In genomic region chr13:29319451-29319850, GRCh38 we compare ENCODE assay signal across 19 cellular contexts.
"Had no signal": no experiment of that assay in that cellular context is flagged by ENCODE, and none has a peak within 500 bp of the region (broad histone marks: within the 10 kb centered on the region; RNA-seq: fewer than 3 reads in every experiment).

No MANE protein-coding gene starts in this region.

- H3K4me3 ChIP-seq: adrenal gland, mucosa of descending colon, suprapubic skin had no signal

- H3K36me3 Mint-ChIP-seq: immature natural killer cell, natural killer cell had no signal

- H3K9me3 Mint-ChIP-seq: activated B cell treated with CpG ODN at 0.5 μM for 24 hours; activated CD4-positive, alpha-beta T cell treated with anti-CD3 and anti-CD28 coated beads, Interleukin-2, amount 10 ng/mL, durations not matched to agents 24 days and 14 days had no signal

- H3K27me3 Mint-ChIP-seq: activated CD4-positive, alpha-beta T cell treated with anti-CD3 and anti-CD28 coated beads, Interleukin-2, amount 10 ng/mL, durations not matched to agents 24 days and 14 days had no signal

- H3K4me1 ChIP-seq: adrenal gland, suprapubic skin had no signal

- H3K9me3 ChIP-seq: adrenal gland, mucosa of descending colon, suprapubic skin had no signal

- DNase-seq: activated B cell treated with CpG ODN at 0.5 μM for 24 hours; activated CD4-positive, alpha-beta T cell treated with anti-CD3 and anti-CD28 coated beads, Interleukin-2, amount 10 ng/mL, durations not matched to agents 24 days and 14 days; activated CD8-positive, alpha-beta memory T cell treated with anti-CD3 and anti-CD28 coated beads for 24 hours; activated naive CD4-positive, alpha-beta T cell treated with anti-CD3 and anti-CD28 coated beads, Interleukin-2, amount 50 U/mL, for 16 hours; activated T-cell treated with anti-CD3 and anti-CD28 coated beads for 4 hours; adrenal gland; caudate nucleus; cortex of kidney; effector memory CD4-positive, alpha-beta T cell; hippocampal formation; immature natural killer cell; mammary epithelial cell; mucosa of descending colon; natural killer cell; stimulated activated CD4-positive, alpha-beta T cell treated with anti-CD3 and anti-CD28 coated beads, Interleukin-4, amount 100 ng/mL, for 1 hour; stimulated activated CD8-positive, alpha-beta memory T cell treated with anti-CD3 and anti-CD28 coated beads, Interleukin-4, amount 100 ng/mL, for 48 hours; stimulated activated naive CD8-positive, alpha-beta T cell treated with anti-CD3 and anti-CD28 coated beads, Interleukin-15, Interleukin-2, amounts not matched to agents 100 U/mL and 50 U/mL, for 24 hours had no signal

- H3K36me3 ChIP-seq: adrenal gland, suprapubic skin had no signal

- H3K27ac Mint-ChIP-seq: activated B cell treated with CpG ODN at 0.5 μM for 24 hours; activated CD4-positive, alpha-beta T cell treated with anti-CD3 and anti-CD28 coated beads, Interleukin-2, amount 10 ng/mL, durations not matched to agents 24 days and 14 days; immature natural killer cell; natural killer cell had no signal

- H3K4me3 Mint-ChIP-seq: activated B cell treated with CpG ODN at 0.5 μM for 24 hours; activated CD4-positive, alpha-beta T cell treated with anti-CD3 and anti-CD28 coated beads, Interleukin-2, amount 10 ng/mL, durations not matched to agents 24 days and 14 days; immature natural killer cell; natural killer cell had no signal

- ATAC-seq: left lobe of liver; mucosa of descending colon; natural killer cell; stimulated activated naive CD8-positive, alpha-beta T cell treated with anti-CD3 and anti-CD28 coated beads, Interleukin-15, Interleukin-2, amounts not matched to agents 100 U/mL and 50 U/mL, for 24 hours had no signal

- H3K27ac ChIP-seq: adrenal gland, suprapubic skin had no signal

- H3K27me3 ChIP-seq: adrenal gland, suprapubic skin had no signal

- H3K4me1 Mint-ChIP-seq: activated B cell treated with CpG ODN at 0.5 μM for 24 hours; activated CD4-positive, alpha-beta T cell treated with anti-CD3 and anti-CD28 coated beads, Interleukin-2, amount 10 ng/mL, durations not matched to agents 24 days and 14 days; immature natural killer cell; natural killer cell had no signal
